ENCODE assay signal across 15 cellular contexts in genomic region chr4:154560824-154561231, GRCh38. TPM values are rescaled to one million over a fixed set of nuclear protein-coding genes. Genes with fewer than 3 reads are reported as not detected.
DNase-seq lines count a peak whose midpoint lies in the region; TF ChIP-seq lines count a peak whose summit lies in the region.
"Had no signal": no experiment of that assay in that cellular context is flagged by ENCODE, and none has a peak within 500 bp of the region (broad histone marks: within the 10 kb centered on the region; RNA-seq: fewer than 3 reads in every experiment).

No MANE protein-coding gene starts in this region.

- no peak overlapping the region for H3K4ac ChIP-seq in mesenchymal stem cell (ENCODE audit: low read depth in 1 of 2, low read length in 2 of 2)

- no peak overlapping the region for H2BK120ac ChIP-seq in mesenchymal stem cell (ENCODE audit: low read depth, low read length)

- no peak overlapping the region for H3K18ac ChIP-seq in mesenchymal stem cell (ENCODE audit: low read depth in 1 of 2, low read length in 2 of 2)

- no peak overlapping the region for H3K27ac Mint-ChIP-seq in endothelial cell (ENCODE audit: unreplicated experiment)
- H3K27ac Mint-ChIP-seq: activated T-helper 1 cell treated with anti-CD3 and anti-CD28 coated beads, Interleukin-12 subunit alpha, Interleukin-12 subunit beta, Interleukin-2, Interleukin-4 antibody, amounts not matched to agents 30 ng/mL and 10 ng/mL and 1 ng/mL, durations not matched to agents 14 hours and 24 hours and 36 hours had no signal

- H2BK15ac ChIP-seq in mesenchymal stem cell (ENCODE audit: low read depth, poor library complexity, severe bottlenecking), result no peak overlapping the region

- H3K4me1 Mint-ChIP-seq in endothelial cell (ENCODE audit: unreplicated experiment), result no peaks in the 10 kb centered on the region

- peaks cover 0 to 3% of the 10 kb centered on the region in 2 experiments for H3K36me3 ChIP-seq in mesenchymal stem cell (ENCODE audit: control insufficient read depth in 1 of 2, insufficient read depth in 2 of 2, low read depth in 1 of 2, low read length in 2 of 2)
- H3K36me3 ChIP-seq in H7 (replicated peaks; ENCODE audit: control insufficient read depth, insufficient read depth, low read length), result no peaks in the 10 kb centered on the region
- H3K36me3 ChIP-seq: ascending aorta, spleen had no signal

- no peak overlapping the region for H3K14ac ChIP-seq in mesenchymal stem cell (ENCODE audit: low read length in 2 of 2)

- no peak overlapping the region for H3K4me2 ChIP-seq in mesenchymal stem cell (ENCODE audit: low read length, poor library complexity, severe bottlenecking)

- H2AFZ ChIP-seq in mesenchymal stem cell (ENCODE audit: low read depth, low read length), result no peak overlapping the region

- H2BK12ac ChIP-seq in mesenchymal stem cell (ENCODE audit: low read length in 2 of 2), result no peak overlapping the region

- no peaks in the 10 kb centered on the region for H3K27me3 Mint-ChIP-seq in endothelial cell (ENCODE audit: unreplicated experiment)

- H2BK5ac ChIP-seq in mesenchymal stem cell (ENCODE audit: low read depth, low read length, poor library complexity, severe bottlenecking), result no peak overlapping the region

- no peak overlapping the region for H2AK5ac ChIP-seq in mesenchymal stem cell (ENCODE audit: low read length, severe bottlenecking)

- H3K4me1 ChIP-seq in mesenchymal stem cell (ENCODE audit: control insufficient read depth, insufficient read depth, low read depth, low read length), result peaks cover 2% of the 10 kb centered on the region
- H3K4me1 ChIP-seq: ascending aorta, spleen had no signal

- no peaks in the 10 kb centered on the region for H3K9me3 Mint-ChIP-seq in endothelial cell (ENCODE audit: unreplicated experiment)

- peak overlapping the region; percentile 43 for H3K27ac ChIP-seq in mesenchymal stem cell (ENCODE audit: low read length, poor library complexity, severe bottlenecking)
- H3K27ac ChIP-seq: ascending aorta, spleen had no signal

- H3K36me3 Mint-ChIP-seq in endothelial cell (ENCODE audit: low read depth, unreplicated experiment), result no peaks in the 10 kb centered on the region

- H3K9ac ChIP-seq in mesenchymal stem cell (ENCODE audit: low read length), result no peak overlapping the region

- H4K8ac ChIP-seq in mesenchymal stem cell (ENCODE audit: low read length), result no peak overlapping the region

- TF ChIP-seq CTCF in AG09309 (IDR thresholded peaks at IDR 0.05; ENCODE audit: control insufficient read depth, insufficient read depth, low read depth, low read length, missing control alignments) (no peak), cardiac fibroblast (IDR thresholded peaks at IDR 0.05; ENCODE audit: low read depth, low read length) (no peak), endothelial cell (IDR thresholded peaks at IDR 0.05; ENCODE audit: unreplicated experiment) (no peak)

- H3K23ac ChIP-seq in mesenchymal stem cell (ENCODE audit: low read length in 2 of 2), result no peak overlapping the region

- no peak overlapping the region for H4K91ac ChIP-seq in mesenchymal stem cell (ENCODE audit: low read length)

- no peak overlapping the region for H3K4me3 ChIP-seq in AG09309 (ENCODE audit: control insufficient read depth, low read depth, low read length)
- H3K4me3 ChIP-seq in cardiac fibroblast (replicated peaks in 1 of 2; ENCODE audit: low read depth in 2 of 2, low read length in 2 of 2), result no peak overlapping the region
- H3K4me3 ChIP-seq in mesenchymal stem cell (ENCODE audit: insufficient read depth in 1 of 2, low read depth in 1 of 2, low read length in 2 of 2), result no peak overlapping the region
- no peak overlapping the region for H3K4me3 ChIP-seq in H7 (ENCODE audit: insufficient read depth, low read depth, low read length)
- H3K4me3 ChIP-seq: ascending aorta, spleen had no signal

- peak; percentile 17 for DNase-seq in AG09309 (ENCODE audit: low read depth)
- DNase-seq in M059J (ENCODE audit: low read depth), result peak; percentile 22
- DNase-seq in cardiac fibroblast (ENCODE audit: low read depth in 2 of 2), result peak; percentile 33 to 87
- no peak for DNase-seq in mesenchymal stem cell
- no peak for DNase-seq in NCI-H526 (lab: John Stamatoyannopoulos, UW)
- DNase-seq in endothelial cell (ENCODE audit: low spot score), result no peak
- DNase-seq in H7, result no peak
- DNase-seq in SKM-1 (lab: John Stamatoyannopoulos, UW; ENCODE audit: unreplicated experiment), result no peak
- DNase-seq: NCI-H1694, NCI-H774, SHP77 treated with DMSO at 0.1 percent for 48 hours, spleen had no signal

- no peaks in the 10 kb centered on the region for H3K79me1 ChIP-seq in mesenchymal stem cell (replicated peaks; ENCODE audit: low read length, poor library complexity, severe bottlenecking)

- H3K27me3 ChIP-seq in mesenchymal stem cell (ENCODE audit: control insufficient read depth in 1 of 2, insufficient read depth in 1 of 2, low read length in 2 of 2) (no peaks in the 10 kb centered on the region), H7 (ENCODE audit: control insufficient read depth, insufficient read depth, low read length) (no peaks in the 10 kb centered on the region)
- H3K27me3 ChIP-seq: ascending aorta, spleen had no signal

- 70% methylated on average over 3 of the region's 4 CpGs for WGBS in mesenchymal stem cell

- H3K4me3 Mint-ChIP-seq in endothelial cell (ENCODE audit: unreplicated experiment), result no peak overlapping the region
- H3K4me3 Mint-ChIP-seq: activated T-helper 1 cell treated with anti-CD3 and anti-CD28 coated beads, Interleukin-12 subunit alpha, Interleukin-12 subunit beta, Interleukin-2, Interleukin-4 antibody, amounts not matched to agents 30 ng/mL and 10 ng/mL and 1 ng/mL, durations not matched to agents 14 hours and 24 hours and 36 hours had no signal

- no peaks in the 10 kb centered on the region for H3K9me3 ChIP-seq in mesenchymal stem cell (ENCODE audit: control insufficient read depth, low read length)
- H3K9me3 ChIP-seq: ascending aorta, spleen had no signal

RNA-seq across cellular contexts. Expression of gene FGB, which starts 2.0 kb away (rescaled TPM):
- total RNA-seq in M059J (2014; rRNA removed; shearing (Covaris generic)), result not detected in 2 replicates
- not detected for polyA plus RNA-seq in mesenchymal stem cell (2013, experiment 1 of 2)
- not detected for polyA plus RNA-seq in mesenchymal stem cell (2013, experiment 2 of 2)
- not detected for total RNA-seq in endothelial cell (ENCODE audit: unreplicated experiment)
- total RNA-seq in H7 (2014; rRNA removed; shearing (Covaris generic)), result not detected in 2 replicates
- total RNA-seq: activated T-helper 1 cell treated with anti-CD3 and anti-CD28 coated beads, Interleukin-12 subunit alpha, Interleukin-12 subunit beta, Interleukin-2, Interleukin-4 antibody, amounts not matched to agents 30 ng/mL and 10 ng/mL and 1 ng/mL, durations not matched to agents 14 hours and 24 hours and 36 hours; temporal lobe had no signal

RNA-seq across cellular contexts. Expression of gene PLRG1, which starts 10.6 kb away (rescaled TPM):
- 55.9 and 61.7 TPM in 2 replicates for total RNA-seq in M059J (2014; rRNA removed; shearing (Covaris generic))
- 74.0 TPM for polyA plus RNA-seq in mesenchymal stem cell (2013, experiment 1 of 2)
- 76.4 TPM for polyA plus RNA-seq in mesenchymal stem cell (2013, experiment 2 of 2)
- total RNA-seq in endothelial cell (ENCODE audit: unreplicated experiment), result 70.6 TPM
- 104 and 108 TPM in 2 replicates for total RNA-seq in H7 (2014; rRNA removed; shearing (Covaris generic))

RNA-seq across cellular contexts. Expression of gene FGA, which starts 29.7 kb away (rescaled TPM):
- total RNA-seq in M059J (2014; rRNA removed; shearing (Covaris generic)), result not detected in 2 replicates
- not detected for polyA plus RNA-seq in mesenchymal stem cell (2013, experiment 1 of 2)
- polyA plus RNA-seq in mesenchymal stem cell (2013, experiment 2 of 2), result not detected
- not detected for total RNA-seq in endothelial cell (ENCODE audit: unreplicated experiment)
- not detected in 2 replicates for total RNA-seq in H7 (2014; rRNA removed; shearing (Covaris generic))
- total RNA-seq: activated T-helper 1 cell treated with anti-CD3 and anti-CD28 coated beads, Interleukin-12 subunit alpha, Interleukin-12 subunit beta, Interleukin-2, Interleukin-4 antibody, amounts not matched to agents 30 ng/mL and 10 ng/mL and 1 ng/mL, durations not matched to agents 14 hours and 24 hours and 36 hours; temporal lobe had no signal

RNA-seq across cellular contexts. Expression of gene FGG, which starts 51.6 kb away (rescaled TPM):
- not detected in 2 replicates for total RNA-seq in M059J (2014; rRNA removed; shearing (Covaris generic))
- polyA plus RNA-seq in mesenchymal stem cell (2013, experiment 1 of 2), result not detected
- polyA plus RNA-seq in mesenchymal stem cell (2013, experiment 2 of 2), result not detected
- total RNA-seq in endothelial cell (ENCODE audit: unreplicated experiment), result not detected
- not detected in 2 replicates for total RNA-seq in H7 (2014; rRNA removed; shearing (Covaris generic))
- total RNA-seq: activated T-helper 1 cell treated with anti-CD3 and anti-CD28 coated beads, Interleukin-12 subunit alpha, Interleukin-12 subunit beta, Interleukin-2, Interleukin-4 antibody, amounts not matched to agents 30 ng/mL and 10 ng/mL and 1 ng/mL, durations not matched to agents 14 hours and 24 hours and 36 hours; temporal lobe had no signal

Comparison
In these comparisons a context has a peak if more than half of its experiments do, and no peak if none do; other contexts are left out.
1. DNase-seq: peak in AG09309 (single experiment), M059J (single experiment) and cardiac fibroblast (2 of 2); none in mesenchymal stem cell (single experiment), NCI-H526 (0 of 2), endothelial cell (single experiment), H7 (single experiment) and SKM-1 (single experiment).